1 cellular context compared by ENCODE assay signal in the genomic region with DNA sequence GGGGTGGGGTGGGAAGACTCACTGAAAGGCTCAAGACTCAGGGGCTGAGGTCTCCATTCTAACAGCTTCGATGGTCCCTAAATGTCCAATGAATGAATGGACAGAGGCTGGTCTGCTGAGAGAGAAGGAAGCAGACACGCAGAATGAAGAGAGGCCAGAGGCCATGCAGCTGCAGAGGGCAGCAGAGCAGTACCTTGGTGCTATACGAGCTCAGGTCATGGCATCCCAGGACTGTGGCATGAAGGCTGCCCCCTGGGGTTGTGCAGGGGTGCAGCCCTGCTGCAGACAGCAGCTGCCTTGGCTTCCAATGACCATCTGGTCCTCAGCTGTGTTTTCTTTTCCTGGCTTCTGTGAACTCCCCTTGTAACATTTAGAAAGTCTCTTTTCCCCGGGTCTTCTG.
TF ChIP-seq lines count a peak whose summit lies in the region.

No MANE protein-coding gene starts in this region.

TF ChIP-seq in H1, 55 proteins besides CTCF, POLR2A, EP300 and RAD21:
- TF ChIP-seq TAF1 (IDR thresholded peaks at IDR 0.05; ENCODE audit: low read depth, low read length) = no peak
- TF ChIP-seq SP2 (IDR thresholded peaks at IDR 0.05; ENCODE audit: low read length) = no peak
- no peak for TF ChIP-seq GABPA (IDR thresholded peaks at IDR 0.05; ENCODE audit: borderline replicate concordance, insufficient read depth, low read length)
- no peak for TF ChIP-seq JUND (IDR thresholded peaks at IDR 0.05; ENCODE audit: low read length)
- no peak for TF ChIP-seq SIX5 (IDR thresholded peaks at IDR 0.05; ENCODE audit: low read depth, low read length)
- TF ChIP-seq CEBPB (IDR thresholded peaks at IDR 0.05; ENCODE audit: low read depth, low read length) = no peak
- no peak for TF ChIP-seq GTF2F1 (IDR thresholded peaks at IDR 0.05; ENCODE audit: borderline replicate concordance, low read depth, low read length)
- no peak for TF ChIP-seq NANOG (IDR thresholded peaks at IDR 0.05; ENCODE audit: insufficient read depth, low read depth, low read length, poor library complexity, severe bottlenecking)
- TF ChIP-seq, protein P1, sequence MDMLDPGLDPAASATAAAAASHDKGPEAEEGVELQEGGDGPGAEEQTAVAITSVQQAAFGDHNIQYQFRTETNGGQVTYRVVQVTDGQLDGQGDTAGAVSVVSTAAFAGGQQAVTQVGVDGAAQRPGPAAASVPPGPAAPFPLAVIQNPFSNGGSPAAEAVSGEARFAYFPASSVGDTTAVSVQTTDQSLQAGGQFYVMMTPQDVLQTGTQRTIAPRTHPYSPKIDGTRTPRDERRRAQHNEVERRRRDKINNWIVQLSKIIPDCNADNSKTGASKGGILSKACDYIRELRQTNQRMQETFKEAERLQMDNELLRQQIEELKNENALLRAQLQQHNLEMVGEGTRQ (IDR thresholded peaks at IDR 0.05; ENCODE audit: low read length) = no peak
- no peak for TF ChIP-seq TBP (IDR thresholded peaks at IDR 0.05; ENCODE audit: low read depth, low read length)
- no peak for TF ChIP-seq SUZ12 (IDR thresholded peaks at IDR 0.05; ENCODE audit: low read length)
- no peak for TF ChIP-seq FOSL1 (IDR thresholded peaks at IDR 0.05; ENCODE audit: insufficient read depth, low read depth, low read length)
- no peak for TF ChIP-seq RFX5 (IDR thresholded peaks at IDR 0.05; ENCODE audit: borderline replicate concordance, low read depth, low read length)
TF ChIP-seq in H1: peak in this region for 0.
